9 cellular contexts compared by ENCODE assay signal in genomic region chr9:97598461-97599288, GRCh38. TPM values are rescaled to one million over a fixed set of nuclear protein-coding genes. Genes with fewer than 3 reads are reported as not detected.
DNase-seq lines count a peak whose midpoint lies in the region; ATAC-seq and TF ChIP-seq lines count a peak whose summit lies in the region.
"Had no signal": no experiment of that assay in that cellular context is flagged by ENCODE, and none has a peak within 500 bp of the region (broad histone marks: within the 10 kb centered on the region; RNA-seq: fewer than 3 reads in every experiment).

No MANE protein-coding gene starts in this region.

- H3K4me3 ChIP-seq in HL-60 (replicated peaks; ENCODE audit: insufficient read depth, low read length): no peak overlapping the region
- H3K4me3 ChIP-seq in mesendoderm (ENCODE audit: low read length): no peak overlapping the region

- WGBS in mesendoderm (ENCODE audit: extremely low coverage, insufficient coverage, low lambda C conversion rate): no CpG with 5 or more reads among the region's 11 CpGs

- peak; percentile 91 for TF ChIP-seq CTCF in HL-60 (IDR thresholded peaks at IDR 0.05; ENCODE audit: insufficient read depth, low read length)
- TF ChIP-seq CTCF in activated CD8-positive, alpha-beta T cell treated with anti-CD3 and anti-CD28 coated beads for 36 hours (IDR thresholded peaks at IDR 0.05): peak; percentile 78

- H3K27ac ChIP-seq in HL-60 (replicated peaks) (no peak overlapping the region), mesendoderm (ENCODE audit: low read depth, low read length) (no peak overlapping the region)

- H2BK120ac ChIP-seq in mesendoderm (ENCODE audit: low read depth, low read length): no peak overlapping the region

- H2BK5ac ChIP-seq in mesendoderm (ENCODE audit: low read length): no peak overlapping the region

- peak; percentile 68 for DNase-seq in COR-L47 (lab: John Stamatoyannopoulos, UW)
- peak; percentile 55 to 82 for DNase-seq in HL-60 (ENCODE audit: low read depth in 1 of 2, low spot score in 1 of 2)
- DNase-seq in NCI-H82 treated with DMSO at 0.1 percent for 48 hours (lab: John Stamatoyannopoulos, UW; ENCODE audit: unreplicated experiment): peak; percentile 57
- peak; percentile 88 for DNase-seq in activated CD8-positive, alpha-beta T cell treated with anti-CD3 and anti-CD28 coated beads for 36 hours
- peak; percentile 44 for DNase-seq in effector CD8-positive, alpha-beta T cell (lab: John Stamatoyannopoulos, UW)
- peak; percentile 91 for DNase-seq in mesendoderm
- DNase-seq in stimulated activated CD8-positive, alpha-beta memory T cell treated with anti-CD3 and anti-CD28 coated beads, Interleukin-2, amount 100 ng/mL, for 1 hour (ENCODE audit: low read depth in 2 of 2): peak; percentile 24 to 41

- no peak overlapping the region for H3K23ac ChIP-seq in mesendoderm (ENCODE audit: low read length)

- H3K9ac ChIP-seq in mesendoderm (ENCODE audit: low read length): peak overlapping the region; percentile 44

- H2AK5ac ChIP-seq in mesendoderm (ENCODE audit: low read length): no peak overlapping the region

- H3K36me3 Mint-ChIP-seq in activated CD8-positive, alpha-beta T cell treated with anti-CD3 and anti-CD28 coated beads for 36 hours (ENCODE audit: low read depth): peaks cover 6% of the 10 kb centered on the region

- H3K79me2 ChIP-seq in mesendoderm (ENCODE audit: control insufficient read depth, insufficient read depth, low read length): no peaks in the 10 kb centered on the region

- H4K5ac ChIP-seq in mesendoderm (ENCODE audit: low read length): no peak overlapping the region

- no peak overlapping the region for H4K8ac ChIP-seq in mesendoderm (ENCODE audit: low read depth, low read length)

- ATAC-seq in GM19468 (IDR thresholded peaks at IDR 0.05; ENCODE audit: extremely low read depth, unreplicated experiment): peak; percentile 79
- ATAC-seq in activated CD8-positive, alpha-beta T cell treated with anti-CD3 and anti-CD28 coated beads for 36 hours: peak; percentile 98

- POLR2A ChIA-PET in activated CD8-positive, alpha-beta T cell treated with anti-CD3 and anti-CD28 coated beads for 36 hours (lab: Charles Lee): interaction anchor here (0.5 to 0.9 kb wide), 3 partner anchors 98 to 130 kb away, joined by 3 read pairs; partner anchors contain the start of gene TMOD1

- H3K4me1 ChIP-seq in mesendoderm (ENCODE audit: control insufficient read depth, low read depth, low read length): no peaks in the 10 kb centered on the region

- no peak overlapping the region for H3K4me3 Mint-ChIP-seq in activated CD8-positive, alpha-beta T cell treated with anti-CD3 and anti-CD28 coated beads for 36 hours
- H3K4me3 Mint-ChIP-seq: dendritic cell treated with granulocyte-macrophage colony-stimulating factor and Interleukin-4, amounts not matched to agents 40 ng/mL and 50 ng/mL, for 4 days had no signal

- no peaks in the 10 kb centered on the region for H3K9me3 Mint-ChIP-seq in activated CD8-positive, alpha-beta T cell treated with anti-CD3 and anti-CD28 coated beads for 36 hours
- H3K9me3 Mint-ChIP-seq: dendritic cell treated with granulocyte-macrophage colony-stimulating factor and Interleukin-4, amounts not matched to agents 40 ng/mL and 50 ng/mL, for 4 days had no signal

- intact Hi-C loops in activated CD8-positive, alpha-beta T cell treated with anti-CD3 and anti-CD28 coated beads for 36 hours (cut with micrococcal nuclease): loop anchor here (2.0 to 5.0 kb wide), 3 partner anchors 130 to 212 kb away; partner anchors contain the start of gene TDRD7

- H3K27ac Mint-ChIP-seq in activated CD8-positive, alpha-beta T cell treated with anti-CD3 and anti-CD28 coated beads for 36 hours: no peak overlapping the region
- H3K27ac Mint-ChIP-seq: dendritic cell treated with granulocyte-macrophage colony-stimulating factor and Interleukin-4, amounts not matched to agents 40 ng/mL and 50 ng/mL, for 4 days had no signal

- no peaks in the 10 kb centered on the region for H3K79me1 ChIP-seq in mesendoderm (ENCODE audit: low read length)

- H3K18ac ChIP-seq in mesendoderm (ENCODE audit: low read length): no peak overlapping the region

- no peak overlapping the region for H3K4me2 ChIP-seq in mesendoderm (ENCODE audit: low read length)

- peaks cover 5% of the 10 kb centered on the region for H3K4me1 Mint-ChIP-seq in activated CD8-positive, alpha-beta T cell treated with anti-CD3 and anti-CD28 coated beads for 36 hours (ENCODE audit: low read depth)

- no peak overlapping the region for H2BK15ac ChIP-seq in mesendoderm (replicated peaks; ENCODE audit: low read depth)

- H3K27me3 Mint-ChIP-seq in activated CD8-positive, alpha-beta T cell treated with anti-CD3 and anti-CD28 coated beads for 36 hours: no peaks in the 10 kb centered on the region

- peaks cover 10% of the 10 kb centered on the region for H3K36me3 ChIP-seq in mesendoderm (ENCODE audit: control insufficient read depth, insufficient read depth, low read length)

- peak overlapping the region; percentile 78 for H3K56ac ChIP-seq in mesendoderm (ENCODE audit: low read length)

- no peak overlapping the region for H3K4ac ChIP-seq in mesendoderm (ENCODE audit: low read depth, low read length)

- CTCF ChIA-PET in activated CD8-positive, alpha-beta T cell treated with anti-CD3 and anti-CD28 coated beads for 36 hours (lab: Charles Lee): interaction anchor here (0.6 to 4.5 kb wide), 75 partner anchors 8 to 742 kb away, joined by 3 to 156 read pairs (median 5); partner anchors contain the start of genes NCBP1, TDRD7, TMOD1 and TSTD2

- H3K27me3 ChIP-seq in HL-60 (ENCODE audit: insufficient read depth, poor library complexity, severe bottlenecking): no peaks in the 10 kb centered on the region
- no peaks in the 10 kb centered on the region for H3K27me3 ChIP-seq in mesendoderm (ENCODE audit: insufficient read depth, low read length, poor library complexity)

RNA-seq across cellular contexts. Expression of gene TSTD2, which starts 34.5 kb away (rescaled TPM):
- total RNA-seq in activated CD8-positive, alpha-beta T cell treated with anti-CD3 and anti-CD28 coated beads for 36 hours: 10 to 100 TPM; 15.2 to 15.3 TPM
- 12.9 TPM for polyA plus RNA-seq in mesendoderm (2013, experiment 1 of 2)
- polyA plus RNA-seq in mesendoderm (2013, experiment 2 of 2): 12.9 TPM

RNA-seq across cellular contexts. Expression of gene NCBP1, which starts 34.9 kb away (rescaled TPM):
- total RNA-seq in activated CD8-positive, alpha-beta T cell treated with anti-CD3 and anti-CD28 coated beads for 36 hours: 10 to 100 TPM; 37.6 to 41.7 TPM
- 42.2 TPM for polyA plus RNA-seq in mesendoderm (2013, experiment 1 of 2)
- polyA plus RNA-seq in mesendoderm (2013, experiment 2 of 2): 39.8 TPM

Comparison
In these comparisons a context has a peak if more than half of its experiments do, and no peak if none do; other contexts are left out.
1. DNase-seq: peak in every context shown above with its lines; median percentile 91 in mesendoderm; 88 in activated CD8-positive, alpha-beta T cell treated with anti-CD3 and anti-CD28 coated beads for 36 hours; 68 in HL-60; 68 in COR-L47; 57 in NCI-H82 treated with DMSO at 0.1 percent for 48 hours; 44 in effector CD8-positive, alpha-beta T cell; 32 in stimulated activated CD8-positive, alpha-beta memory T cell treated with anti-CD3 and anti-CD28 coated beads, Interleukin-2, amount 100 ng/mL, for 1 hour.